ENCODE assay signal across 1 cellular context in the genomic region with DNA sequence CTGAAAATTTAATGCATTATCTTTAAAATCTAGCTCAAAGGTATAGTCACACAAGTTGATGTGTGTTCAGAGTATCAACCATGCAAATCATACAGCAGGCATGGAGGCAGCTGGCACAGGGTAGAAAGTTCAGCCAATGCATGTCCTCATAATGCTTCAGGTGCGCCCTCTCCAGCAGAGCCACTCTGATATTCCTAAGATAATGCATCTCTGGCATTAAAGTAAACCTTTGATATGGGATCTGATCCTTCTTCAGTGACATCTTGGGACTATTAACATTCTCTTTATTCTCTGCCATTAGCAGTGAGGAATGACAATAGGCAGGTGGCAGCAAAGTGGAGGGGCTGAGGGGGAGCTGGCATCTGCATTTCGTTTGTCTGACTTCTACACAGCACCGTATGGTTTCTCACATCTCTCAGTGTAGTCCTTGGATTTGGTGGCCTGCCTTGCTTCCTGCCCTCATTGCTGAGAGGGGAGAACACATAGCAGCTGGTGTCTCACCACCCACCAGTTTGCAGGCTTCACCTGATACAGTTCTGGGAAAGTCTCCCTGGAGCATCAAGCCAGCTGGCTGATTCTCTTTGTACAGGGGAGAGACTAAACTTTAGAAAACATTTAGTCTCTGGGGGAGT.
TF ChIP-seq lines count a peak whose summit lies in the region.

No MANE protein-coding gene starts in this region.

TF ChIP-seq in IMR-90, 13 proteins besides CTCF, POLR2A, EP300 and RAD21 (continued from another document):
- TF ChIP-seq, protein P1, sequence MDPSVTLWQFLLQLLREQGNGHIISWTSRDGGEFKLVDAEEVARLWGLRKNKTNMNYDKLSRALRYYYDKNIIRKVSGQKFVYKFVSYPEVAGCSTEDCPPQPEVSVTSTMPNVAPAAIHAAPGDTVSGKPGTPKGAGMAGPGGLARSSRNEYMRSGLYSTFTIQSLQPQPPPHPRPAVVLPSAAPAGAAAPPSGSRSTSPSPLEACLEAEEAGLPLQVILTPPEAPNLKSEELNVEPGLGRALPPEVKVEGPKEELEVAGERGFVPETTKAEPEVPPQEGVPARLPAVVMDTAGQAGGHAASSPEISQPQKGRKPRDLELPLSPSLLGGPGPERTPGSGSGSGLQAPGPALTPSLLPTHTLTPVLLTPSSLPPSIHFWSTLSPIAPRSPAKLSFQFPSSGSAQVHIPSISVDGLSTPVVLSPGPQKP (IDR thresholded peaks at IDR 0.05; ENCODE audit: borderline replicate concordance, low read depth, low read length) = no peak
